Comparison of ENCODE assay signal across 8 cellular contexts in genomic region chr19:48720613-48721296, GRCh38. TPM values are rescaled to one million over a fixed set of nuclear protein-coding genes. Genes with fewer than 3 reads are reported as not detected.
A peak's percentile ranks its signal among the peaks of the same experiment; 100 is the strongest.
DNase-seq lines count a peak whose midpoint lies in the region; ATAC-seq, FAIRE-seq and TF ChIP-seq lines count a peak whose summit lies in the region.

No MANE protein-coding gene starts in this region.

- H3K27ac Mint-ChIP-seq in stimulated activated naive CD8-positive, alpha-beta T cell treated with anti-CD3 and anti-CD28 coated beads, Interleukin-15, amount 100 ng/mL, for 72 hours: peak overlapping the region; percentile 93 to 97

- H4K20me1 ChIP-seq in Karpas-422 (ENCODE audit: insufficient read depth, low read depth, low read length): no peaks in the 10 kb centered on the region
- H4K20me1 ChIP-seq in neural cell (ENCODE audit: insufficient read depth): no peaks in the 10 kb centered on the region

- peak overlapping the region; percentile 87 to 88 for H3K4me3 Mint-ChIP-seq in stimulated activated naive CD8-positive, alpha-beta T cell treated with anti-CD3 and anti-CD28 coated beads, Interleukin-15, amount 100 ng/mL, for 72 hours

- H3K27ac ChIP-seq in Karpas-422 (ENCODE audit: low read length) (peak overlapping the region; percentile 62), neural cell (ENCODE audit: low read length) (peak overlapping the region; percentile 61)

- no peaks in the 10 kb centered on the region for H3K27me3 Mint-ChIP-seq in stimulated activated naive CD8-positive, alpha-beta T cell treated with anti-CD3 and anti-CD28 coated beads, Interleukin-15, amount 100 ng/mL, for 72 hours

- H3K4me3 ChIP-seq in Karpas-422 (ENCODE audit: low read length) (peak overlapping the region; percentile 66), fibroblast of the aortic adventitia (ENCODE audit: low read depth, low read length) (peak overlapping the region; percentile 75), neural cell (ENCODE audit: low read length) (peak overlapping the region; percentile 70)

- H3K4me2 ChIP-seq in Karpas-422 (ENCODE audit: low read depth, low read length, poor library complexity, severe bottlenecking): peak overlapping the region; percentile 78
- H3K4me2 ChIP-seq in neural cell (ENCODE audit: low read length): no peak overlapping the region

- H3K27me3 ChIP-seq in Karpas-422 (ENCODE audit: low read length) (no peaks in the 10 kb centered on the region), neural cell (ENCODE audit: insufficient read depth, low read depth, low read length) (no peaks in the 10 kb centered on the region)

- H2AFZ ChIP-seq in Karpas-422 (ENCODE audit: low read length) (peak overlapping the region; percentile 83; the same call in 1 of the 2 replicates), neural cell (ENCODE audit: low read depth, low read length) (peak overlapping the region; percentile 71)

- no peaks in the 10 kb centered on the region for H3K79me2 ChIP-seq in Karpas-422 (ENCODE audit: low read length)
- no peaks in the 10 kb centered on the region for H3K79me2 ChIP-seq in neural cell (replicated peaks; ENCODE audit: insufficient read depth, low read length)

- peak; percentile 76 for FAIRE-seq in RCC 7860 (lab: Jason Lieb, UNC)

- H3K36me3 ChIP-seq in Karpas-422 (ENCODE audit: insufficient read depth, low read length): no peaks in the 10 kb centered on the region
- H3K36me3 ChIP-seq in neural cell (ENCODE audit: insufficient read depth, low read length): no peaks in the 10 kb centered on the region

- DNase-seq in DMS79 treated with DMSO at 0.1 percent for 48 hours (lab: John Stamatoyannopoulos, UW) (peak; percentile 98), Karpas-422 (peak; percentile 99), RCC 7860 (ENCODE audit: low spot score) (peak; percentile 89), fibroblast of the aortic adventitia (ENCODE audit: low read depth) (peak; percentile 99)
- DNase-seq in activated T-helper 1 cell treated with anti-CD3 and anti-CD28 coated beads, Interleukin-2, amount 50 U/mL, for 16 hours (ENCODE audit: low read depth in 1 of 2, low spot score in 1 of 2): peak; percentile 81 to 82
- DNase-seq in stimulated activated naive CD8-positive, alpha-beta T cell treated with anti-CD3 and anti-CD28 coated beads, Interleukin-15, amount 100 ng/mL, for 72 hours: peak; percentile 92 to 95

- peaks cover 11% of the 10 kb centered on the region for H3K4me1 ChIP-seq in Karpas-422 (ENCODE audit: low read length)

- H3K9me2 ChIP-seq in Karpas-422 (replicated peaks; ENCODE audit: insufficient read depth, low read length) (no peaks in the 10 kb centered on the region), neural cell (ENCODE audit: insufficient read depth, low read length) (no peaks in the 10 kb centered on the region)

- peaks cover 43% of the 10 kb centered on the region for H3K4me1 Mint-ChIP-seq in stimulated activated naive CD8-positive, alpha-beta T cell treated with anti-CD3 and anti-CD28 coated beads, Interleukin-15, amount 100 ng/mL, for 72 hours

- no peak for TF ChIP-seq RAD21 in neural cell (conservative IDR thresholded peaks at IDR 0.05)

- TF ChIP-seq EP300 in neural cell (conservative IDR thresholded peaks at IDR 0.05; ENCODE audit: poor library complexity, severe bottlenecking): peak; percentile 51

- H3K9ac ChIP-seq in Karpas-422 (ENCODE audit: low read length): peak overlapping the region; percentile 71
- H3K9ac ChIP-seq in neural cell (ENCODE audit: low read length): peak overlapping the region; percentile 67

- H3K9me3 ChIP-seq in Karpas-422 (ENCODE audit: low read length) (peaks cover under 1% of the 10 kb centered on the region), neural cell (ENCODE audit: low read length) (no peaks in the 10 kb centered on the region)

- TF ChIP-seq CTCF in fibroblast of the aortic adventitia (IDR thresholded peaks at IDR 0.05; ENCODE audit: insufficient read depth, low read length) (no peak), neural cell (IDR thresholded peaks at IDR 0.05; ENCODE audit: poor library complexity, severe bottlenecking) (peak; percentile 42)

- ATAC-seq in GM21786 (IDR thresholded peaks at IDR 0.05; ENCODE audit: unreplicated experiment): peak; percentile 73
- ATAC-seq in stimulated activated naive CD8-positive, alpha-beta T cell treated with anti-CD3 and anti-CD28 coated beads, Interleukin-15, amount 100 ng/mL, for 72 hours: peak; percentile 95

- H3F3A ChIP-seq in neural cell (ENCODE audit: insufficient read depth, low read length, poor library complexity, severe bottlenecking): no peaks in the 10 kb centered on the region

- peaks cover 10 to 12% of the 10 kb centered on the region in 2 donors for H3K9me3 Mint-ChIP-seq in stimulated activated naive CD8-positive, alpha-beta T cell treated with anti-CD3 and anti-CD28 coated beads, Interleukin-15, amount 100 ng/mL, for 72 hours

TF ChIP-seq in neural cell, 6 proteins besides CTCF, POLR2A, EP300 and RAD21:
- TF ChIP-seq POLR2AphosphoS5 (IDR thresholded peaks at IDR 0.05) (peak; percentile 35), EZH2 (IDR thresholded peaks at IDR 0.05; ENCODE audit: borderline replicate concordance, insufficient read depth, low read length, poor library complexity, severe bottlenecking) (no peak), TAF1 (IDR thresholded peaks at IDR 0.05; ENCODE audit: low read depth) (no peak), REST (IDR thresholded peaks at IDR 0.05; ENCODE audit: borderline replicate concordance) (no peak), SMC3 (conservative IDR thresholded peaks at IDR 0.05; ENCODE audit: poor library complexity) (no peak), MXI1 (conservative IDR thresholded peaks at IDR 0.05; ENCODE audit: poor library complexity, severe bottlenecking) (peak; percentile 96)

RNA-seq across cellular contexts. Expression of gene MAMSTR, which starts 1.2 kb away (rescaled TPM):
- total RNA-seq in Karpas-422 (2014; rRNA removed; shearing (Covaris generic); ENCODE audit: low replicate concordance): 0.58 and 0.78 TPM in 2 replicates
- 2.5 and 8.0 TPM in 2 replicates for total RNA-seq in fibroblast of the aortic adventitia (ENCODE audit: low replicate concordance)
- polyA plus RNA-seq in neural cell: 0.36 and 0.96 TPM in 2 replicates
- 0.69 and 0.73 TPM in 2 replicates for polyA minus RNA-seq in neural cell

RNA-seq across cellular contexts. Expression of gene RASIP1, which starts 19.7 kb away (rescaled TPM):
- not detected in 2 replicates for total RNA-seq in Karpas-422 (2014; rRNA removed; shearing (Covaris generic); ENCODE audit: low replicate concordance)
- total RNA-seq in fibroblast of the aortic adventitia (ENCODE audit: low replicate concordance): 0.16 and 0.45 TPM in 2 replicates
- polyA plus RNA-seq in neural cell: 0.26 TPM in 1 of 2 replicates, not detected in the other
- polyA minus RNA-seq in neural cell: 0.12 and 0.24 TPM in 2 replicates

RNA-seq across cellular contexts. Expression of gene FUT2, which starts 25.0 kb away (rescaled TPM):
- total RNA-seq in Karpas-422 (2014; rRNA removed; shearing (Covaris generic); ENCODE audit: low replicate concordance): not detected in 2 replicates
- total RNA-seq in fibroblast of the aortic adventitia (ENCODE audit: low replicate concordance): not detected in 2 replicates
- polyA plus RNA-seq in neural cell: not detected in 2 replicates
- polyA minus RNA-seq in neural cell: not detected in 2 replicates

RNA-seq across cellular contexts. Expression of gene IZUMO1, which starts 26.0 kb away (rescaled TPM):
- not detected in 2 replicates for total RNA-seq in Karpas-422 (2014; rRNA removed; shearing (Covaris generic); ENCODE audit: low replicate concordance)
- not detected in 2 replicates for total RNA-seq in fibroblast of the aortic adventitia (ENCODE audit: low replicate concordance)
- not detected in 2 replicates for polyA plus RNA-seq in neural cell
- not detected in 2 replicates for polyA minus RNA-seq in neural cell

RNA-seq across cellular contexts. Expression of gene FUT1, which starts 31.7 kb away (rescaled TPM):
- not detected in 2 replicates for total RNA-seq in Karpas-422 (2014; rRNA removed; shearing (Covaris generic); ENCODE audit: low replicate concordance)
- total RNA-seq in fibroblast of the aortic adventitia (ENCODE audit: low replicate concordance): under 0.01 TPM in 1 of 2 replicates, not detected in the other
- 0.15 and 0.26 TPM in 2 replicates for polyA plus RNA-seq in neural cell
- polyA minus RNA-seq in neural cell: 0.49 and 0.58 TPM in 2 replicates

Comparison
In these comparisons a context has a peak if more than half of its experiments do, and no peak if none do; other contexts are left out.
1. Peak in every context shown above with its lines: DNase-seq, ATAC-seq, H3K4me3 ChIP-seq and H3K27ac ChIP-seq.